In genomic region chr2:28678175-28678855, GRCh38 we compare ENCODE assay signal across 17 cellular contexts.
DNase-seq lines count a peak whose midpoint lies in the region; ATAC-seq and TF ChIP-seq lines count a peak whose summit lies in the region.
"Had no signal": no experiment of that assay in that cellular context is flagged by ENCODE, and none has a peak within 500 bp of the region (broad histone marks: within the 10 kb centered on the region; RNA-seq: fewer than 3 reads in every experiment).

No MANE protein-coding gene starts in this region.

- POLR2A ChIA-PET in activated CD8-positive, alpha-beta T cell treated with anti-CD3 and anti-CD28 coated beads for 36 hours (lab: Charles Lee) = no interaction called here
- POLR2A ChIA-PET in activated CD8-positive, alpha-beta T cell treated with anti-CD3 and anti-CD28 coated beads, Interleukin-2, amount 10 ng/mL, durations not matched to agents 7 days and 5 days (lab: Charles Lee) = interaction anchor here (0.8 kb wide), 1 partner anchor 192 kb away, joined by 3 read pairs; the partner anchor contains the start of gene TRMT61B

- H3K27me3 Mint-ChIP-seq in activated CD8-positive, alpha-beta T cell treated with anti-CD3 and anti-CD28 coated beads for 36 hours = no peaks in the 10 kb centered on the region
- H3K27me3 Mint-ChIP-seq in activated CD8-positive, alpha-beta T cell treated with anti-CD3 and anti-CD28 coated beads, Interleukin-2, amount 10 ng/mL, durations not matched to agents 7 days and 5 days (ENCODE audit: low read depth) = no peaks in the 10 kb centered on the region
- H3K27me3 Mint-ChIP-seq in activated naive CD8-positive, alpha-beta T cell treated with anti-CD3 and anti-CD28 coated beads for 36 hours = no peaks in the 10 kb centered on the region
- H3K27me3 Mint-ChIP-seq: T-cell had no signal

- CTCF ChIA-PET in activated CD8-positive, alpha-beta T cell treated with anti-CD3 and anti-CD28 coated beads for 36 hours (lab: Charles Lee) = interaction anchor here (0.7 to 1.3 kb wide), 4 partner anchors 15 to 112 kb away, joined by 3 to 4 read pairs (median 3); no protein-coding TSS in a partner anchor
- CTCF ChIA-PET in activated CD8-positive, alpha-beta T cell treated with anti-CD3 and anti-CD28 coated beads, Interleukin-2, amount 10 ng/mL, durations not matched to agents 7 days and 5 days (lab: Charles Lee) = interaction anchor here (1.7 kb wide), 1 partner anchor 84 kb away, joined by 5 read pairs; no protein-coding TSS in a partner anchor

- H3K27ac Mint-ChIP-seq in activated CD8-positive, alpha-beta T cell treated with anti-CD3 and anti-CD28 coated beads for 36 hours = peak overlapping the region; percentile 12
- H3K27ac Mint-ChIP-seq in activated CD8-positive, alpha-beta T cell treated with anti-CD3 and anti-CD28 coated beads, Interleukin-2, amount 10 ng/mL, durations not matched to agents 7 days and 5 days = no peak overlapping the region
- H3K27ac Mint-ChIP-seq in activated naive CD8-positive, alpha-beta T cell treated with anti-CD3 and anti-CD28 coated beads for 36 hours = peak overlapping the region; percentile 55
- H3K27ac Mint-ChIP-seq in stimulated activated effector memory CD8-positive, alpha-beta T cell treated with anti-CD3 and anti-CD28 coated beads, Interleukin-12 subunit alpha, Interleukin-12 subunit beta, amount 100 ng/mL, for 72 hours = peak overlapping the region; percentile 68
- H3K27ac Mint-ChIP-seq: GM23338 had no signal

- no peak overlapping the region for H3K4me3 Mint-ChIP-seq in activated CD8-positive, alpha-beta T cell treated with anti-CD3 and anti-CD28 coated beads for 36 hours
- no peak overlapping the region for H3K4me3 Mint-ChIP-seq in activated CD8-positive, alpha-beta T cell treated with anti-CD3 and anti-CD28 coated beads, Interleukin-2, amount 10 ng/mL, durations not matched to agents 7 days and 5 days
- H3K4me3 Mint-ChIP-seq in activated naive CD8-positive, alpha-beta T cell treated with anti-CD3 and anti-CD28 coated beads for 36 hours = no peak overlapping the region
- H3K4me3 Mint-ChIP-seq in stimulated activated effector memory CD8-positive, alpha-beta T cell treated with anti-CD3 and anti-CD28 coated beads, Interleukin-12 subunit alpha, Interleukin-12 subunit beta, amount 100 ng/mL, for 72 hours = no peak overlapping the region
- H3K4me3 Mint-ChIP-seq: GM23338, T-cell had no signal

- no peaks in the 10 kb centered on the region for H3K36me3 ChIP-seq in mucosa of descending colon (ENCODE audit: low read depth)
- H3K36me3 ChIP-seq: colonic mucosa had no signal

- peaks cover 43% of the 10 kb centered on the region for H3K4me1 Mint-ChIP-seq in activated CD8-positive, alpha-beta T cell treated with anti-CD3 and anti-CD28 coated beads for 36 hours (ENCODE audit: low read depth)
- H3K4me1 Mint-ChIP-seq in activated CD8-positive, alpha-beta T cell treated with anti-CD3 and anti-CD28 coated beads, Interleukin-2, amount 10 ng/mL, durations not matched to agents 7 days and 5 days (ENCODE audit: low read depth) = peaks cover 22% of the 10 kb centered on the region
- H3K4me1 Mint-ChIP-seq in activated naive CD8-positive, alpha-beta T cell treated with anti-CD3 and anti-CD28 coated beads for 36 hours = peaks cover 42% of the 10 kb centered on the region
- peaks cover 58% of the 10 kb centered on the region for H3K4me1 Mint-ChIP-seq in stimulated activated effector memory CD8-positive, alpha-beta T cell treated with anti-CD3 and anti-CD28 coated beads, Interleukin-12 subunit alpha, Interleukin-12 subunit beta, amount 100 ng/mL, for 72 hours

- no peak overlapping the region for H3K27ac ChIP-seq in foreskin keratinocyte
- H3K27ac ChIP-seq: colonic mucosa had no signal

- peaks cover 2% of the 10 kb centered on the region for H3K9me3 Mint-ChIP-seq in activated CD8-positive, alpha-beta T cell treated with anti-CD3 and anti-CD28 coated beads for 36 hours
- H3K9me3 Mint-ChIP-seq in activated CD8-positive, alpha-beta T cell treated with anti-CD3 and anti-CD28 coated beads, Interleukin-2, amount 10 ng/mL, durations not matched to agents 7 days and 5 days (ENCODE audit: insufficient read depth) = no peaks in the 10 kb centered on the region
- H3K9me3 Mint-ChIP-seq in activated naive CD8-positive, alpha-beta T cell treated with anti-CD3 and anti-CD28 coated beads for 36 hours = no peaks in the 10 kb centered on the region
- no peaks in the 10 kb centered on the region for H3K9me3 Mint-ChIP-seq in stimulated activated effector memory CD8-positive, alpha-beta T cell treated with anti-CD3 and anti-CD28 coated beads, Interleukin-12 subunit alpha, Interleukin-12 subunit beta, amount 100 ng/mL, for 72 hours
- H3K9me3 Mint-ChIP-seq: GM23338, T-cell had no signal

- intact Hi-C loops in activated CD8-positive, alpha-beta T cell treated with anti-CD3 and anti-CD28 coated beads for 36 hours (cut with micrococcal nuclease) = no loop called here
- intact Hi-C loops in mucosa of descending colon (cut with DNase I, micrococcal nuclease) = no loop called here

- H3K4me3 ChIP-seq in mucosa of descending colon = no peak overlapping the region
- H3K4me3 ChIP-seq: colonic mucosa, GM23338 had no signal

- TF ChIP-seq CTCF in activated CD8-positive, alpha-beta T cell treated with anti-CD3 and anti-CD28 coated beads for 36 hours (IDR thresholded peaks at IDR 0.05) = no peak
- TF ChIP-seq CTCF in mucosa of descending colon (IDR thresholded peaks at IDR 0.05) (no peak), foreskin keratinocyte (conservative IDR thresholded peaks at IDR 0.05) (no peak)

- no peaks in the 10 kb centered on the region for H3K9me3 ChIP-seq in mucosa of descending colon
- H3K9me3 ChIP-seq: colonic mucosa had no signal

- ATAC-seq in activated CD8-positive, alpha-beta T cell treated with anti-CD3 and anti-CD28 coated beads for 36 hours = no peak
- no peak for ATAC-seq in activated CD8-positive, alpha-beta T cell treated with anti-CD3 and anti-CD28 coated beads, Interleukin-2, amount 10 ng/mL, durations not matched to agents 7 days and 5 days
- peak; percentile 50 for ATAC-seq in mucosa of descending colon
- no peak for ATAC-seq in stimulated activated effector memory CD8-positive, alpha-beta T cell treated with anti-CD3 and anti-CD28 coated beads, Interleukin-12 subunit alpha, Interleukin-12 subunit beta, amount 100 ng/mL, for 72 hours
- ATAC-seq in foreskin keratinocyte = no peak
- no peak for ATAC-seq in GM18909 (IDR thresholded peaks at IDR 0.05; ENCODE audit: poor library complexity, unreplicated experiment)
- ATAC-seq: GM23338, T-cell had no signal

- H3K36me3 Mint-ChIP-seq in activated CD8-positive, alpha-beta T cell treated with anti-CD3 and anti-CD28 coated beads for 36 hours (ENCODE audit: low read depth) = no peaks in the 10 kb centered on the region
- H3K36me3 Mint-ChIP-seq in activated CD8-positive, alpha-beta T cell treated with anti-CD3 and anti-CD28 coated beads, Interleukin-2, amount 10 ng/mL, durations not matched to agents 7 days and 5 days (ENCODE audit: low read depth) = no peaks in the 10 kb centered on the region
- no peaks in the 10 kb centered on the region for H3K36me3 Mint-ChIP-seq in activated naive CD8-positive, alpha-beta T cell treated with anti-CD3 and anti-CD28 coated beads for 36 hours
- no peaks in the 10 kb centered on the region for H3K36me3 Mint-ChIP-seq in stimulated activated effector memory CD8-positive, alpha-beta T cell treated with anti-CD3 and anti-CD28 coated beads, Interleukin-12 subunit alpha, Interleukin-12 subunit beta, amount 100 ng/mL, for 72 hours
- H3K36me3 Mint-ChIP-seq: T-cell had no signal

- H3K4me1 ChIP-seq in mucosa of descending colon (ENCODE audit: low read depth) (no peaks in the 10 kb centered on the region), foreskin keratinocyte (peaks cover 10% of the 10 kb centered on the region)
- H3K4me1 ChIP-seq: colonic mucosa had no signal

- no peak for DNase-seq in activated CD8-positive, alpha-beta T cell treated with anti-CD3 and anti-CD28 coated beads for 36 hours
- no peak for DNase-seq in activated CD8-positive, alpha-beta T cell treated with anti-CD3 and anti-CD28 coated beads, Interleukin-2, amount 10 ng/mL, durations not matched to agents 7 days and 5 days
- no peak for DNase-seq in activated naive CD8-positive, alpha-beta T cell treated with anti-CD3 and anti-CD28 coated beads for 36 hours
- DNase-seq in mucosa of descending colon = no peak
- no peak for DNase-seq in stimulated activated effector memory CD8-positive, alpha-beta T cell treated with anti-CD3 and anti-CD28 coated beads, Interleukin-12 subunit alpha, Interleukin-12 subunit beta, amount 100 ng/mL, for 72 hours (ENCODE audit: low spot score in 2 of 2)
- DNase-seq in foreskin keratinocyte = no peak
- no peak for DNase-seq in NCI-H1105 treated with DMSO at 0.1 percent for 48 hours (lab: John Stamatoyannopoulos, UW)
- DNase-seq: colonic mucosa; KG1; kidney; mesenchymal stem cell; MV-4-11; NCI-H187 treated with DMSO at 0.1 percent for 48 hours; stimulated activated naive CD4-positive, alpha-beta T cell; T-cell had no signal

- no peaks in the 10 kb centered on the region for H3K27me3 ChIP-seq in foreskin keratinocyte
- H3K27me3 ChIP-seq: colonic mucosa had no signal
